ENCODE assay signal across 1 cellular context in genomic region chr17:76497699-76497978, GRCh38.
TF ChIP-seq lines count a peak whose summit lies in the region.

No MANE protein-coding gene starts in this region.

TF ChIP-seq in A549, 52 proteins besides CTCF, POLR2A, EP300 and RAD21 (continued from another document):
- TF ChIP-seq, protein P1, sequence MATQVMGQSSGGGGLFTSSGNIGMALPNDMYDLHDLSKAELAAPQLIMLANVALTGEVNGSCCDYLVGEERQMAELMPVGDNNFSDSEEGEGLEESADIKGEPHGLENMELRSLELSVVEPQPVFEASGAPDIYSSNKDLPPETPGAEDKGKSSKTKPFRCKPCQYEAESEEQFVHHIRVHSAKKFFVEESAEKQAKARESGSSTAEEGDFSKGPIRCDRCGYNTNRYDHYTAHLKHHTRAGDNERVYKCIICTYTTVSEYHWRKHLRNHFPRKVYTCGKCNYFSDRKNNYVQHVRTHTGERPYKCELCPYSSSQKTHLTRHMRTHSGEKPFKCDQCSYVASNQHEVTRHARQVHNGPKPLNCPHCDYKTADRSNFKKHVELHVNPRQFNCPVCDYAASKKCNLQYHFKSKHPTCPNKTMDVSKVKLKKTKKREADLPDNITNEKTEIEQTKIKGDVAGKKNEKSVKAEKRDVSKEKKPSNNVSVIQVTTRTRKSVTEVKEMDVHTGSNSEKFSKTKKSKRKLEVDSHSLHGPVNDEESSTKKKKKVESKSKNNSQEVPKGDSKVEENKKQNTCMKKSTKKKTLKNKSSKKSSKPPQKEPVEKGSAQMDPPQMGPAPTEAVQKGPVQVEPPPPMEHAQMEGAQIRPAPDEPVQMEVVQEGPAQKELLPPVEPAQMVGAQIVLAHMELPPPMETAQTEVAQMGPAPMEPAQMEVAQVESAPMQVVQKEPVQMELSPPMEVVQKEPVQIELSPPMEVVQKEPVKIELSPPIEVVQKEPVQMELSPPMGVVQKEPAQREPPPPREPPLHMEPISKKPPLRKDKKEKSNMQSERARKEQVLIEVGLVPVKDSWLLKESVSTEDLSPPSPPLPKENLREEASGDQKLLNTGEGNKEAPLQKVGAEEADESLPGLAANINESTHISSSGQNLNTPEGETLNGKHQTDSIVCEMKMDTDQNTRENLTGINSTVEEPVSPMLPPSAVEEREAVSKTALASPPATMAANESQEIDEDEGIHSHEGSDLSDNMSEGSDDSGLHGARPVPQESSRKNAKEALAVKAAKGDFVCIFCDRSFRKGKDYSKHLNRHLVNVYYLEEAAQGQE (IDR thresholded peaks at IDR 0.05), result no peak
- TF ChIP-seq TP53 (CRISPR knock-in tag; IDR thresholded peaks at IDR 0.05) (no peak), CBX2 (IDR thresholded peaks at IDR 0.05; ENCODE audit: borderline replicate concordance, low read depth) (no peak), SREBF2 (IDR thresholded peaks at IDR 0.05) (no peak), RARB (CRISPR knock-in tag; IDR thresholded peaks at IDR 0.05) (no peak), NFE2L2 (conservative IDR thresholded peaks at IDR 0.05; ENCODE audit: low read length) (no peak), TFCP2L1 (CRISPR knock-in tag; IDR thresholded peaks at IDR 0.05) (no peak)
